In genomic region chr15:68958597-68958996, GRCh38 we compare ENCODE assay signal across 36 cellular contexts. TPM values are rescaled to one million over a fixed set of nuclear protein-coding genes. Genes with fewer than 3 reads are reported as not detected.
"Had no signal": no experiment of that assay in that cellular context is flagged by ENCODE, and none has a peak within 500 bp of the region (broad histone marks: within the 10 kb centered on the region; RNA-seq: fewer than 3 reads in every experiment).

No MANE protein-coding gene starts in this region.

- H3K27ac ChIP-seq: adrenal gland, body of pancreas, brain microvascular endothelial cell, breast epithelium, cardiac muscle cell had no signal

- H3K36me3 ChIP-seq: adrenal gland, brain microvascular endothelial cell, breast epithelium, cardiac muscle cell had no signal

- ATAC-seq: activated naive CD4-positive, alpha-beta T cell treated with anti-CD3 and anti-CD28 coated beads, Interleukin-2, amount 50 U/mL, for 72 hours; activated naive CD8-positive, alpha-beta T cell treated with anti-CD3 and anti-CD28 coated beads, Interleukin-2, amount 50 U/mL, for 24 hours; activated T-cell treated with anti-CD3 and anti-CD28 coated beads, Interleukin-2, amount 50 U/mL, for 4 hours; activated T-cell treated with anti-CD3 and anti-CD28 coated beads, Interleukin-2, amount 50 U/mL, for 72 hours; activated T-helper 17 cell treated with anti-CD3 and anti-CD28 coated beads, Interleukin-2, amount 50 U/mL, for 72 hours; body of pancreas had no signal

- H3K4me1 ChIP-seq: adrenal gland, body of pancreas, breast epithelium had no signal

- FAIRE-seq: astrocyte, bronchial epithelial cell had no signal

- H3K4me3 ChIP-seq: adrenal gland, body of pancreas, breast epithelium, cardiac muscle cell had no signal

- DNase-seq: activated effector memory CD4-positive, alpha-beta T cell treated with anti-CD3 and anti-CD28 coated beads, Interleukin-2, amount 50 U/mL, for 16 hours; activated effector memory CD4-positive, alpha-beta T cell treated with Interleukin-2 at 50 U/mL for 16 hours; activated gamma-delta T cell; activated gamma-delta T cell treated with Interleukin-2 at 50 U/mL for 16 hours; activated naive CD4-positive, alpha-beta T cell; activated naive CD4-positive, alpha-beta T cell treated with anti-CD3 and anti-CD28 coated beads for 36 hours; activated naive CD4-positive, alpha-beta T cell treated with anti-CD3 and anti-CD28 coated beads, Interleukin-2, amount 10 ng/mL, durations not matched to agents 7 days and 5 days; activated naive CD4-positive, alpha-beta T cell treated with anti-CD3 and anti-CD28 coated beads, Interleukin-2, amount 50 U/mL, for 16 hours; activated naive CD4-positive, alpha-beta T cell treated with Interleukin-2 at 50 U/mL for 16 hours; activated naive CD8-positive, alpha-beta T cell treated with anti-CD3 and anti-CD28 coated beads for 36 hours; activated naive CD8-positive, alpha-beta T cell treated with anti-CD3 and anti-CD28 coated beads, Interleukin-2, amount 10 ng/mL, durations not matched to agents 7 days and 5 days; activated naive CD8-positive, alpha-beta T cell treated with anti-CD3 and anti-CD28 coated beads, Interleukin-2, amount 50 U/mL, for 24 hours; activated T-cell treated with anti-CD3 and anti-CD28 coated beads, Interleukin-2, amount 50 U/mL, for 1 hour; activated T-cell treated with anti-CD3 and anti-CD28 coated beads, Interleukin-2, amount 50 U/mL, for 24 hours; activated T-cell treated with anti-CD3 and anti-CD28 coated beads, Interleukin-2, amount 50 U/mL, for 4 hours; activated T-cell treated with anti-CD3 and anti-CD28 coated beads, Interleukin-2, amount 50 U/mL, for 48 hours; activated T-cell treated with anti-CD3 and anti-CD28 coated beads, Interleukin-2, amount 50 U/mL, for 72 hours; adrenal gland; amniotic stem cell; amygdala; anterior cingulate cortex; aorta; body of pancreas; brain microvascular endothelial cell; caudate nucleus; central memory CD4-positive, alpha-beta T cell; cerebellar nuclear complex had no signal

- H3K27me3 ChIP-seq: adrenal gland, body of pancreas, brain microvascular endothelial cell, breast epithelium had no signal

- H3K9me3 ChIP-seq: adrenal gland, body of pancreas, breast epithelium had no signal

RNA-seq across cellular contexts. Expression of gene SPESP1, which starts 28.3 kb away (rescaled TPM):
- total RNA-seq: astrocyte, cardiac muscle cell, chondrocyte had no signal
- polyA plus RNA-seq: cardiac muscle cell had no signal

RNA-seq across cellular contexts. Expression of gene NOX5, which starts 55.9 kb away (rescaled TPM):
- total RNA-seq: activated naive CD4-positive, alpha-beta T cell treated with anti-CD3 and anti-CD28 coated beads for 36 hours; activated naive CD8-positive, alpha-beta T cell treated with anti-CD3 and anti-CD28 coated beads for 36 hours; activated T-cell treated with anti-CD3 and anti-CD28 coated beads, Interleukin-2, amount 50 U/mL, for 4 hours; activated T-cell treated with anti-CD3 and anti-CD28 coated beads, Interleukin-2, amount 50 U/mL, for 72 hours; activated T-helper 17 cell treated with anti-CD3 and anti-CD28 coated beads, Interleukin-2, amount 50 U/mL, for 72 hours; activated T-helper 2 cell treated with anti-CD3 and anti-CD28 coated beads, Interferon-gamma antibody, Interleukin-2, Interleukin-4, amounts not matched to agents 10 μg/mL and 5 μg/mL and 100 μg/mL, durations not matched to agents 14 hours and 24 hours and 36 hours; bronchial epithelial cell; cardiac septum; chondrocyte had no signal
